6 cellular contexts compared by ENCODE assay signal in the genomic region with DNA sequence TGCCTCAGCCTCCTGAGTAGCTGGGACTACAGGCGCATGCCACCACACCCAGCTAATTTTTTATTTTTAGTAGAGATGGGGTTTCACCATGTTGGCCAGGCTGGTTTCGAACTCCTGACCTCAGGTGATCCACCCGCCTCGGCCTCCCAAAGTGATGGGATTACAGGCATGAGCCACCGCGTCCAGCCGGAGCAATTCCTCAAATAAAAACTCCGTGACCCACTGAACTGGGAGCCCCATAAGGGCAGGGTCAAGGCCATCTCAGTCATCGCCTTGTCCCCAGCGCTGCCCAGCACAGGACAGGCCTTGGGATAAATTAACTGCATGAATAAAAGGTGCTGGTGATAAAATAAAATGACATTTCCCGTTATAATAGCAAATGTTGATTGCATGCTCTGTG. TPM values are rescaled to one million over a fixed set of nuclear protein-coding genes. Genes with fewer than 3 reads are reported as not detected.
A peak's percentile ranks its signal among the peaks of the same experiment; 100 is the strongest.
DNase-seq lines count a peak whose midpoint lies in the region; ATAC-seq and TF ChIP-seq lines count a peak whose summit lies in the region.
"Not testable (repeated sequence)": the region's sequence is repeated elsewhere in the genome, so short reads cannot be mapped to it uniquely, and the experiment has no call there.

No MANE protein-coding gene starts in this region.

- not testable (repeated sequence) for TF ChIP-seq EP300 in esophagus muscularis mucosa (IDR thresholded peaks at IDR 0.05)

- in situ Hi-C loops in gastrocnemius medialis (cut with MboI; ENCODE audit: low sequenced_read_pairs in 4 of 4) = not testable (repeated sequence)

- H3K27ac Mint-ChIP-seq in HFFc6 = peak overlapping the region; percentile 11
- not testable (repeated sequence) for H3K27ac Mint-ChIP-seq in brain, natural killer cell

- not testable (repeated sequence) for H3K27me3 Mint-ChIP-seq in HFFc6 (ENCODE audit: insufficient read depth); natural killer cell (ENCODE audit: low read depth in 2 of 2)
- peaks cover 37% of the 10 kb centered on the region for H3K27me3 Mint-ChIP-seq in brain

- ATAC-seq in natural killer cell, gastrocnemius medialis: not testable (repeated sequence)

- H3K4me3 ChIP-seq in esophagus muscularis mucosa, left ventricle myocardium inferior, gastrocnemius medialis: not testable (repeated sequence)

- H3K9me3 ChIP-seq in esophagus muscularis mucosa; left ventricle myocardium inferior (replicated peaks); gastrocnemius medialis: not testable (repeated sequence)

- H3K4me1 ChIP-seq in esophagus muscularis mucosa (peaks cover 17 to 34% (median 29%) of the 10 kb centered on the region in 4 donors), left ventricle myocardium inferior (peaks cover 34% of the 10 kb centered on the region), gastrocnemius medialis (peaks cover 16 to 17% of the 10 kb centered on the region in 2 donors)

- not testable (repeated sequence) for H3K36me3 Mint-ChIP-seq in HFFc6 (ENCODE audit: low read depth); brain; natural killer cell

- not testable (repeated sequence) for TF ChIP-seq POLR2A in esophagus muscularis mucosa (IDR thresholded peaks at IDR 0.05; ENCODE audit: low read depth); gastrocnemius medialis (IDR thresholded peaks at IDR 0.05)

- H3K9me3 Mint-ChIP-seq in HFFc6, brain, natural killer cell: not testable (repeated sequence)

- H3K4me1 Mint-ChIP-seq in HFFc6 (ENCODE audit: low read depth) (peaks cover 35% of the 10 kb centered on the region), brain (peaks cover 19% of the 10 kb centered on the region), natural killer cell (peaks cover 5 to 13% of the 10 kb centered on the region in 2 donors)

- H3K4me3 Mint-ChIP-seq in HFFc6 = not testable (repeated sequence)
- H3K4me3 Mint-ChIP-seq in brain (peak overlapping the region in 3 of 5 experiments; percentile 16 to 77 (median 54)), natural killer cell (peak overlapping the region; percentile 19)

- not testable (repeated sequence) for H3K36me3 ChIP-seq in esophagus muscularis mucosa, left ventricle myocardium inferior, gastrocnemius medialis

- intact Hi-C loops in esophagus muscularis mucosa (cut with DNase I) = loop anchor here (2.0 kb wide), 1 partner anchor 49 kb away; no protein-coding TSS in a partner anchor
- intact Hi-C loops in left ventricle myocardium inferior (cut with micrococcal nuclease) = not testable (repeated sequence)
- intact Hi-C loops in natural killer cell (cut with micrococcal nuclease) = loop anchor here (2.0 to 10.0 kb wide), 2 partner anchors 13 to 135 kb away; no protein-coding TSS in a partner anchor
- intact Hi-C loops in gastrocnemius medialis (cut with DNase I; ENCODE audit: low total_unique reads) = loop anchor here (2.0 to 10.0 kb wide), 4 partner anchors 13 to 285 kb away; partner anchors contain the start of gene OPA3

- not testable (repeated sequence) for TF ChIP-seq CTCF in HFFc6 (IDR thresholded peaks at IDR 0.05); brain (conservative IDR thresholded peaks at IDR 0.05); esophagus muscularis mucosa (IDR thresholded peaks at IDR 0.05); left ventricle myocardium inferior (IDR thresholded peaks at IDR 0.05; ENCODE audit: borderline replicate concordance); natural killer cell (IDR thresholded peaks at IDR 0.05); gastrocnemius medialis (IDR thresholded peaks at IDR 0.05 in 4 of 5, conservative IDR thresholded peaks at IDR 0.05 in 1 of 5)

- H3K27me3 ChIP-seq in esophagus muscularis mucosa; left ventricle myocardium inferior (ENCODE audit: low read depth); gastrocnemius medialis: not testable (repeated sequence)

- H3K27ac ChIP-seq in esophagus muscularis mucosa (replicated peaks in 1 of 4) = peak overlapping the region; percentile 78 to 89 (median 86)
- peak overlapping the region; percentile 85 for H3K27ac ChIP-seq in left ventricle myocardium inferior (replicated peaks)
- peak overlapping the region; percentile 87 to 96 (median 92) for H3K27ac ChIP-seq in gastrocnemius medialis

- DNase-seq in HFFc6; esophagus muscularis mucosa (ENCODE audit: extremely low spot score); left ventricle myocardium inferior; natural killer cell; gastrocnemius medialis: not testable (repeated sequence)

- WGBS in esophagus muscularis mucosa = 85% methylated on average over 11 of the region's 11 CpGs

RNA-seq across cellular contexts. Expression of gene ERCC1, which starts 6.2 kb away (rescaled TPM):
- total RNA-seq in HFFc6 (2021; fragmentation: NEBNext Ultra II Directional; extraction: Animal tissue kit (Norgen Biotek cat#: 25700)) = 100 to 1,000 TPM; 106 to 129 (median 117) TPM
- polyA plus RNA-seq in brain (ENCODE audit: insufficient read depth, low read depth, low replicate concordance) = 97.8 TPM
- total RNA-seq in esophagus muscularis mucosa (100 to 1,000 TPM in 1 of 4 donors, 10 to 100 TPM in 3; 62.8 to 102 (median 69.3) TPM), left ventricle myocardium inferior (108 TPM), natural killer cell (10 to 100 TPM; 46.8 to 55.2 (median 48.2) TPM), gastrocnemius medialis (100 to 1,000 TPM in 2 of 4 donors, 10 to 100 TPM in 2; 92.1 to 185 (median 103) TPM)

RNA-seq across cellular contexts. Expression of gene POLR1G, which starts 23.5 kb away (rescaled TPM):
- total RNA-seq in HFFc6 (2021; fragmentation: NEBNext Ultra II Directional; extraction: Animal tissue kit (Norgen Biotek cat#: 25700)) = 10 to 100 TPM; 13.7 to 25.8 (median 15.1) TPM
- 4.9 TPM for polyA plus RNA-seq in brain (ENCODE audit: insufficient read depth, low read depth, low replicate concordance)
- total RNA-seq in esophagus muscularis mucosa (1 to 10 TPM; 2.9 to 8.7 (median 6.0) TPM), left ventricle myocardium inferior (5.2 TPM), natural killer cell (1 to 10 TPM in 1 of 3 donors, under 1 TPM in 2; 0.28 to 1.4 (median 0.45) TPM), gastrocnemius medialis (1 to 10 TPM; 5.1 to 8.3 (median 5.8) TPM)

RNA-seq across cellular contexts. Expression of gene PPP1R13L, which starts 25.0 kb away (rescaled TPM):
- total RNA-seq in HFFc6 (2021; fragmentation: NEBNext Ultra II Directional; extraction: Animal tissue kit (Norgen Biotek cat#: 25700)) = 10 to 100 TPM; 10.2 to 24.7 (median 22.2) TPM
- polyA plus RNA-seq in brain (ENCODE audit: insufficient read depth, low read depth, low replicate concordance) = 14.8 TPM
- total RNA-seq in esophagus muscularis mucosa = 10 to 100 TPM in 2 of 4 donors, 1 to 10 TPM in 2; 4.1 to 16.8 (median 9.5) TPM
- total RNA-seq in left ventricle myocardium inferior = 207 TPM
- total RNA-seq in natural killer cell = 1 to 10 TPM; 5.6 to 7.4 (median 5.9) TPM
- 1 to 10 TPM; 1.1 to 6.9 (median 1.5) TPM for total RNA-seq in gastrocnemius medialis

RNA-seq across cellular contexts. Expression of gene FOSB, which starts 37.9 kb away (rescaled TPM):
- total RNA-seq in HFFc6 (2021; fragmentation: NEBNext Ultra II Directional; extraction: Animal tissue kit (Norgen Biotek cat#: 25700)) = 10 to 100 TPM; 35.0 to 71.5 (median 62.9) TPM
- 0.92 TPM for polyA plus RNA-seq in brain (ENCODE audit: insufficient read depth, low read depth, low replicate concordance)
- total RNA-seq in esophagus muscularis mucosa = 10 to 100 TPM in 2 of 4 donors, 1 to 10 TPM in 2; 2.2 to 25.2 (median 6.9) TPM
- 0.33 TPM for total RNA-seq in left ventricle myocardium inferior
- total RNA-seq in natural killer cell = 1,000 to 10,000 TPM in 2 of 3 donors, 100 to 1,000 TPM in 1; 784 to 1,837 (median 1,121) TPM
- 1 to 10 TPM in 2 of 4 donors, under 1 TPM in 1, not detected in 1; 0.17 to 1.8 (median 1.6) TPM for total RNA-seq in gastrocnemius medialis

RNA-seq across cellular contexts. Expression of gene ERCC2, which starts 59.5 kb away (rescaled TPM):
- total RNA-seq in HFFc6 (2021; fragmentation: NEBNext Ultra II Directional; extraction: Animal tissue kit (Norgen Biotek cat#: 25700)) = 100 to 1,000 TPM in 1 of 6 experiments, 10 to 100 TPM in 5; 80.2 to 108 (median 87.8) TPM
- 34.8 TPM for polyA plus RNA-seq in brain (ENCODE audit: insufficient read depth, low read depth, low replicate concordance)
- total RNA-seq in esophagus muscularis mucosa = 10 to 100 TPM in 2 of 4 donors, 1 to 10 TPM in 2; 6.5 to 16.6 (median 11.4) TPM
- 11.4 TPM for total RNA-seq in left ventricle myocardium inferior
- 10 to 100 TPM; 13.4 to 22.3 (median 14.9) TPM for total RNA-seq in natural killer cell
- 1 to 10 TPM; 4.8 to 8.9 (median 7.2) TPM for total RNA-seq in gastrocnemius medialis
